ENCODE assay signal across 16 cellular contexts in the genomic region with DNA sequence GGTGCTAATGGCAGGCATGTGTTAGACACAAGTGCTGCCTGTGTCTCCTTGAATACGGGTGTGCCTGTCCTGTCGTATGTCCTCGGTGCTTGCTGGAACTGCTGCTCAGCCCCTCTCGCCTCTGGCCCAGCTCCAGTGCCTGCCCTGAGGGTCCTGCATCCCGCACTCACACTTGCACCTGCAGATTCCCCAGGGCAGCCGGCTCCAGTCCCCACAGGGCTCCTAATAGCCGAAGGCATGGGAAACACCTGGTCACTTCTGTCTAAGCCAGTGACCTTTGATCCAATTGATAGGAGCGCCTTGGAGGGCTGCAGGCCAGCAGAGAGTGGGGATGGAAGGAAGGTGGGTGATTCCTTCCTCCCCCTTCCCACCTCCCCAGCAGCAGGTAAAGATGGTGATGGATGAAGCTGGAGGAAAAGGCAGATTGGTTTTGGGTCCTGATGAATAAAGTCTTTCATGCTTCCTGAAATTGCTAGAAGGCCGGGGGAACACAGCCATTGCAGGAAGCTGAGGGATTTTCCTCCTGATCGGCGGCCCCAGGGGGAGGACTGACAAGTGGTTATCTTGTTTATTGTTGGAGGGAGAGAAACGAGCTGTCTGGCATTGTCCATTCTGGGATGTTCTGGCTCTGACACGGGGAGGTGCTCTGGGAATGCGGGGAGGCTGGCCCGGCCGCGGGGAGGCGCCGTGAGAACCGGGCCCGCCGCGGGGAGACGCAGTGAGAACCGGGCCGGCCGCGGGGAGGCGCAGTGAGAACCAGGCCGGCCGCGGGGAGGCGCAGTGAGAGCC.
DNase-seq lines count a peak whose midpoint lies in the region; ATAC-seq and TF ChIP-seq lines count a peak whose summit lies in the region.
"Had no signal": no experiment of that assay in that cellular context is flagged by ENCODE, and none has a peak within 500 bp of the region (broad histone marks: within the 10 kb centered on the region; RNA-seq: fewer than 3 reads in every experiment).

No MANE protein-coding gene starts in this region.

- TF ChIP-seq CTCF in natural killer cell (IDR thresholded peaks at IDR 0.05) (no peak), glutamatergic neuron (IDR thresholded peaks at IDR 0.05; ENCODE audit: partially characterized antibody, unreplicated experiment) (no peak), osteoblast (IDR thresholded peaks at IDR 0.05; ENCODE audit: extremely low read depth, low read depth, low read length) (no peak)

- peaks cover 2% of the 10 kb centered on the region for H3K9me3 ChIP-seq in osteoblast (ENCODE audit: low read depth, low read length)
- H3K9me3 ChIP-seq: HAP-1 had no signal

- no peaks in the 10 kb centered on the region for H3K36me3 Mint-ChIP-seq in natural killer cell treated with Interleukin-12 subunit alpha and Interleukin-12 subunit beta and Interleukin-15 and Interleukin-18, amount 100 ng/mL, for 72 hours
- no peaks in the 10 kb centered on the region for H3K36me3 Mint-ChIP-seq in natural killer cell
- no peaks in the 10 kb centered on the region for H3K36me3 Mint-ChIP-seq in glutamatergic neuron (ENCODE audit: unreplicated experiment)

- H3K79me2 ChIP-seq in osteoblast (ENCODE audit: insufficient read depth, low read length), result no peaks in the 10 kb centered on the region

- H3K4me1 Mint-ChIP-seq in natural killer cell treated with Interleukin-12 subunit alpha and Interleukin-12 subunit beta and Interleukin-15 and Interleukin-18, amount 100 ng/mL, for 72 hours (ENCODE audit: low read depth in 2 of 2), result peaks cover 0 to 6% of the 10 kb centered on the region in 2 donors
- H3K4me1 Mint-ChIP-seq in natural killer cell, result peaks cover 0 to 6% of the 10 kb centered on the region in 2 donors
- H3K4me1 Mint-ChIP-seq in glutamatergic neuron (ENCODE audit: low read depth, unreplicated experiment), result peaks cover 61% of the 10 kb centered on the region
- H3K4me1 Mint-ChIP-seq: B cell had no signal

- no peak overlapping the region for H2AFZ ChIP-seq in osteoblast (ENCODE audit: low read length)

- DNase-seq in natural killer cell treated with Interleukin-12 subunit alpha and Interleukin-12 subunit beta and Interleukin-15 and Interleukin-18, amount 100 ng/mL, for 72 hours (ENCODE audit: low spot score), result peak; percentile 50
- DNase-seq in natural killer cell (no peak), glutamatergic neuron (peak; percentile 33), osteoblast (ENCODE audit: insufficient read length, low spot score, missing footprints) (peak; percentile 64), NCI-H2227 treated with DMSO at 0.1 percent for 48 hours (lab: John Stamatoyannopoulos, UW) (no peak), HK-2 (ENCODE audit: unreplicated experiment) (no peak)
- DNase-seq: CD4-positive, alpha-beta T cell; MM.1S; NCI-H1092 treated with DMSO at 0.1 percent for 48 hours; NCI-H146; NCI-H2081 treated with DMSO at 0.1 percent for 48 hours had no signal

- no peak for ATAC-seq in natural killer cell treated with Interleukin-12 subunit alpha and Interleukin-12 subunit beta and Interleukin-15 and Interleukin-18, amount 100 ng/mL, for 72 hours
- ATAC-seq in natural killer cell, result no peak
- ATAC-seq in HG03095 (IDR thresholded peaks at IDR 0.05; ENCODE audit: unreplicated experiment), result no peak
- no peak for ATAC-seq in GM18861 (IDR thresholded peaks at IDR 0.05; ENCODE audit: unreplicated experiment)
- ATAC-seq: Panc1 had no signal

- no peaks in the 10 kb centered on the region for H3K36me3 ChIP-seq in osteoblast (ENCODE audit: insufficient read depth, low read length)
- H3K36me3 ChIP-seq: HAP-1 had no signal

- H3K27ac ChIP-seq in osteoblast (ENCODE audit: low read depth, low read length), result no peak overlapping the region

- no peak overlapping the region for H3K27ac Mint-ChIP-seq in natural killer cell treated with Interleukin-12 subunit alpha and Interleukin-12 subunit beta and Interleukin-15 and Interleukin-18, amount 100 ng/mL, for 72 hours
- H3K27ac Mint-ChIP-seq in natural killer cell (no peak overlapping the region), glutamatergic neuron (ENCODE audit: unreplicated experiment) (peak overlapping the region; percentile 42)
- H3K27ac Mint-ChIP-seq: B cell; CD4-positive, alpha-beta T cell had no signal

- H3K4me2 ChIP-seq in osteoblast (ENCODE audit: insufficient read depth, low read length), result no peak overlapping the region

- no peaks in the 10 kb centered on the region for H4K20me1 ChIP-seq in osteoblast (ENCODE audit: insufficient read depth, low read length)

- intact Hi-C loops in natural killer cell (cut with micrococcal nuclease), result no loop called here

- H3K4me3 Mint-ChIP-seq in natural killer cell treated with Interleukin-12 subunit alpha and Interleukin-12 subunit beta and Interleukin-15 and Interleukin-18, amount 100 ng/mL, for 72 hours, result no peak overlapping the region
- no peak overlapping the region for H3K4me3 Mint-ChIP-seq in natural killer cell
- no peak overlapping the region for H3K4me3 Mint-ChIP-seq in glutamatergic neuron (ENCODE audit: unreplicated experiment)
- H3K4me3 Mint-ChIP-seq: B cell; CD4-positive, alpha-beta T cell had no signal

- no peak overlapping the region for H3K4me3 ChIP-seq in osteoblast (ENCODE audit: insufficient read depth, low read length)
- H3K4me3 ChIP-seq: HAP-1 had no signal

- no peaks in the 10 kb centered on the region for H3K27me3 ChIP-seq in osteoblast (ENCODE audit: insufficient read depth, low read length)

- peaks cover 5 to 8% of the 10 kb centered on the region in 2 donors for H3K27me3 Mint-ChIP-seq in natural killer cell treated with Interleukin-12 subunit alpha and Interleukin-12 subunit beta and Interleukin-15 and Interleukin-18, amount 100 ng/mL, for 72 hours
- peaks cover 4 to 7% of the 10 kb centered on the region in 2 donors for H3K27me3 Mint-ChIP-seq in natural killer cell (ENCODE audit: low read depth in 2 of 2)
- H3K27me3 Mint-ChIP-seq in glutamatergic neuron (ENCODE audit: unreplicated experiment), result peaks cover 28% of the 10 kb centered on the region

- no peaks in the 10 kb centered on the region for H3K4me1 ChIP-seq in osteoblast (ENCODE audit: insufficient read depth, low read length)
- H3K4me1 ChIP-seq: HAP-1 had no signal

- no peaks in the 10 kb centered on the region for H3K9me3 Mint-ChIP-seq in natural killer cell treated with Interleukin-12 subunit alpha and Interleukin-12 subunit beta and Interleukin-15 and Interleukin-18, amount 100 ng/mL, for 72 hours
- H3K9me3 Mint-ChIP-seq in natural killer cell (no peaks in the 10 kb centered on the region), glutamatergic neuron (ENCODE audit: unreplicated experiment) (peaks cover 17% of the 10 kb centered on the region)
- H3K9me3 Mint-ChIP-seq: CD4-positive, alpha-beta T cell had no signal

Comparison
In these comparisons a context has a peak if more than half of its experiments do, and no peak if none do; other contexts are left out.
1. DNase-seq: peak in natural killer cell treated with Interleukin-12 subunit alpha and Interleukin-12 subunit beta and Interleukin-15 and Interleukin-18, amount 100 ng/mL, for 72 hours (single experiment), glutamatergic neuron (single experiment) and osteoblast (single experiment); none in natural killer cell (single experiment), NCI-H2227 treated with DMSO at 0.1 percent for 48 hours (single experiment) and HK-2 (single experiment).